In genomic region chr10:128481152-128481551, GRCh38 we compare ENCODE assay signal across 14 cellular contexts.
"Had no signal": no experiment of that assay in that cellular context is flagged by ENCODE, and none has a peak within 500 bp of the region (broad histone marks: within the 10 kb centered on the region; RNA-seq: fewer than 3 reads in every experiment).

No MANE protein-coding gene starts in this region.

- H3K4me1 ChIP-seq: testis had no signal

- H3K9me3 Mint-ChIP-seq: activated CD4-positive, alpha-beta T cell treated with anti-CD3 and anti-CD28 coated beads, Interleukin-2, amount 10 ng/mL, durations not matched to agents 24 days and 14 days; central memory CD8-positive, alpha-beta T cell; neural crest cell; stimulated activated naive CD8-positive, alpha-beta T cell treated with anti-CD3 and anti-CD28 coated beads, Interleukin-15, Interleukin-2, amounts not matched to agents 100 ng/mL and 50 ng/mL, for 24 hours had no signal

- H3K27me3 Mint-ChIP-seq: activated CD4-positive, alpha-beta T cell treated with anti-CD3 and anti-CD28 coated beads, Interleukin-2, amount 10 ng/mL, durations not matched to agents 24 days and 14 days; central memory CD8-positive, alpha-beta T cell had no signal

- H3K4me3 Mint-ChIP-seq: activated CD4-positive, alpha-beta T cell treated with anti-CD3 and anti-CD28 coated beads, Interleukin-2, amount 10 ng/mL, durations not matched to agents 24 days and 14 days; brain; central memory CD8-positive, alpha-beta T cell; neural crest cell; stimulated activated naive CD8-positive, alpha-beta T cell treated with anti-CD3 and anti-CD28 coated beads, Interleukin-15, Interleukin-2, amounts not matched to agents 100 ng/mL and 50 ng/mL, for 24 hours; WTC11 had no signal

- DNase-seq: activated CD4-positive, alpha-beta T cell treated with anti-CD3 and anti-CD28 coated beads, Interleukin-2, amount 10 ng/mL, durations not matched to agents 24 days and 14 days; activated naive CD4-positive, alpha-beta T cell treated with anti-CD3 and anti-CD28 coated beads, Interleukin-2, amount 50 U/mL, for 16 hours; amniotic stem cell; effector memory CD4-positive, alpha-beta T cell; ovary; stimulated activated CD4-positive, alpha-beta T cell treated with anti-CD3 and anti-CD28 coated beads, Interleukin-4, amount 100 ng/mL, for 1 hour; testis had no signal

- H3K9me3 ChIP-seq: ovary, testis had no signal

- H3K4me1 Mint-ChIP-seq: activated CD4-positive, alpha-beta T cell treated with anti-CD3 and anti-CD28 coated beads, Interleukin-2, amount 10 ng/mL, durations not matched to agents 24 days and 14 days; central memory CD8-positive, alpha-beta T cell; neural crest cell had no signal

- H3K27me3 ChIP-seq: hepatocyte, ovary, testis had no signal

- H3K4me3 ChIP-seq: hepatocyte, ovary, testis had no signal

- ATAC-seq: WTC11 had no signal

- H3K27ac ChIP-seq: epithelial cell of prostate, hepatocyte, ovary, testis had no signal

- H3K27ac Mint-ChIP-seq: activated CD4-positive, alpha-beta T cell treated with anti-CD3 and anti-CD28 coated beads, Interleukin-2, amount 10 ng/mL, durations not matched to agents 24 days and 14 days; stimulated activated naive CD8-positive, alpha-beta T cell treated with anti-CD3 and anti-CD28 coated beads, Interleukin-15, Interleukin-2, amounts not matched to agents 100 ng/mL and 50 ng/mL, for 24 hours; WTC11 had no signal

- H3K36me3 Mint-ChIP-seq: brain, WTC11 had no signal

- H3K36me3 ChIP-seq: ovary had no signal
